27 cellular contexts compared by ENCODE assay signal in the genomic region with DNA sequence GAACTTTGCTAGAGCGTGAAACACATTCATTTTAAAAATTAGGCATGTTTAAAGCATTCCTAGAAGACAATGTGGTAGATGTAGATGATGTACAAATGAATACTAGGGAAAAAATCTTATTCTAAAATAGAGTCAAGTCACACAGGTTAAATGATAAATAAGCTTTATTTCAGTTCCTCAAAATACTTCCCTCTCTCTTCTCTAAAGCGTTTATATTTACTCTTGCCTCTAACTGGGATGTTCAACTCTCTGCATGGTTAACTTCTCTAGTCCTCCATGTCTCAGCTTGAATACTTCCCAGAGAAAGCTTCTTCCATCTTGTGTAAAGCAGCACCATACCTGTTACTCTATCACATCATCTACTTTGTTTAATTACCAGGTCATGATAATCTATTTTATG. TPM values are rescaled to one million over a fixed set of nuclear protein-coding genes. Genes with fewer than 3 reads are reported as not detected.
DNase-seq lines count a peak whose midpoint lies in the region; ATAC-seq and TF ChIP-seq lines count a peak whose summit lies in the region.
"Had no signal": no experiment of that assay in that cellular context is flagged by ENCODE, and none has a peak within 500 bp of the region (broad histone marks: within the 10 kb centered on the region; RNA-seq: fewer than 3 reads in every experiment).

No MANE protein-coding gene starts in this region.

- peak; percentile 66 for DNase-seq in OCI-LY7 (ENCODE audit: low spot score)
- no peak for DNase-seq in NCI-H446 treated with DMSO at 0.1 percent for 48 hours (lab: John Stamatoyannopoulos, UW)
- DNase-seq in NCI-H2107 treated with DMSO at 0.1 percent for 48 hours (lab: John Stamatoyannopoulos, UW; ENCODE audit: unreplicated experiment), result no peak
- no peak for DNase-seq in NCI-H510A treated with DMSO at 0.1 percent for 48 hours (lab: John Stamatoyannopoulos, UW)
- no peak for DNase-seq in CD8-positive, alpha-beta memory T cell
- DNase-seq: activated CD4-positive, alpha-beta T cell treated with anti-CD3 and anti-CD28 coated beads, Interleukin-2, amount 10 ng/mL, durations not matched to agents 24 days and 14 days; Calu3; effector CD4-positive, alpha-beta T cell; EL; kidney; lower lobe of right lung; NCI-H510A; OCI-M1; Right ventricle myocardium superior; stimulated activated CD4-positive, alpha-beta T cell treated with anti-CD3 and anti-CD28 coated beads, Interleukin-4, amount 100 ng/mL, for 1 hour had no signal

- H3K27me3 ChIP-seq in DOHH2 (ENCODE audit: control insufficient read depth, low read length), result no peaks in the 10 kb centered on the region
- no peaks in the 10 kb centered on the region for H3K27me3 ChIP-seq in CD8-positive, alpha-beta memory T cell (ENCODE audit: insufficient read depth, low read length, poor library complexity, severe bottlenecking)

- POLR2A ChIA-PET in OCI-LY7 (lab: Charles Lee), result interaction anchor here (0.7 to 1.3 kb wide), 4 partner anchors 10 to 30 kb away, joined by 3 to 4 read pairs (median 4); partner anchors contain the start of gene GLRA3
- POLR2A ChIA-PET in CD8-positive, alpha-beta memory T cell (lab: Charles Lee), result no interaction called here

- H3K4me2 ChIP-seq in DOHH2 (ENCODE audit: low read length), result peak overlapping the region; percentile 39
- peak overlapping the region; percentile 24 for H3K4me2 ChIP-seq in OCI-LY7 (ENCODE audit: low read length)
- H3K4me2 ChIP-seq: A549, smooth muscle cell had no signal

- H3K27me3 Mint-ChIP-seq in CD8-positive, alpha-beta memory T cell, result no peaks in the 10 kb centered on the region
- H3K27me3 Mint-ChIP-seq: activated CD4-positive, alpha-beta T cell treated with anti-CD3 and anti-CD28 coated beads, Interleukin-2, amount 10 ng/mL, durations not matched to agents 24 days and 14 days; activated naive CD8-positive, alpha-beta T cell; activated T-helper 17 cell treated with anti-CD3 and anti-CD28 coated beads, Interleukin-2, amount 50 U/mL, for 72 hours had no signal

- no peaks in the 10 kb centered on the region for H3K4me1 Mint-ChIP-seq in CD8-positive, alpha-beta memory T cell
- H3K4me1 Mint-ChIP-seq: activated CD4-positive, alpha-beta T cell treated with anti-CD3 and anti-CD28 coated beads, Interleukin-2, amount 10 ng/mL, durations not matched to agents 24 days and 14 days; activated T-helper 17 cell treated with anti-CD3 and anti-CD28 coated beads, Interleukin-2, amount 50 U/mL, for 72 hours had no signal

- peaks cover 19% of the 10 kb centered on the region for H3K4me1 ChIP-seq in DOHH2 (ENCODE audit: control insufficient read depth, low read length)
- H3K4me1 ChIP-seq in OCI-LY7 (ENCODE audit: insufficient read depth, low read length, poor library complexity, severe bottlenecking), result peaks cover 32% of the 10 kb centered on the region
- H3K4me1 ChIP-seq in CD8-positive, alpha-beta memory T cell (ENCODE audit: insufficient read depth, low read length), result no peaks in the 10 kb centered on the region
- H3K4me1 ChIP-seq: A549, lower lobe of right lung had no signal

- H3F3A ChIP-seq in DOHH2 (ENCODE audit: control insufficient read depth, insufficient read depth), result no peaks in the 10 kb centered on the region

- intact Hi-C loops in OCI-LY7 (cut with micrococcal nuclease; ENCODE audit: unreplicated experiment), result loop anchor here (2.0 kb wide), 1 partner anchor 31 kb away; the partner anchor contains the start of gene GLRA3

- CTCF ChIA-PET in OCI-LY7 (lab: Charles Lee; ENCODE audit: unreplicated experiment), result interaction anchor here (0.5 kb wide), 1 partner anchor 29 kb away, joined by 3 read pairs; no protein-coding TSS in a partner anchor
- CTCF ChIA-PET in CD8-positive, alpha-beta memory T cell (lab: Charles Lee), result no interaction called here

- no peak overlapping the region for H3K4me3 Mint-ChIP-seq in CD8-positive, alpha-beta memory T cell
- H3K4me3 Mint-ChIP-seq: activated CD4-positive, alpha-beta T cell treated with anti-CD3 and anti-CD28 coated beads, Interleukin-2, amount 10 ng/mL, durations not matched to agents 24 days and 14 days; activated naive CD8-positive, alpha-beta T cell; activated T-helper 17 cell treated with anti-CD3 and anti-CD28 coated beads, Interleukin-2, amount 50 U/mL, for 72 hours had no signal

- H3K4me3 ChIP-seq in DOHH2 (ENCODE audit: low read length) (no peak overlapping the region), OCI-LY7 (ENCODE audit: low read depth, low read length, poor library complexity, severe bottlenecking) (peak overlapping the region; percentile 17)
- H3K4me3 ChIP-seq in CD8-positive, alpha-beta memory T cell (ENCODE audit: low read length), result no peak overlapping the region
- H3K4me3 ChIP-seq: A549, lower lobe of right lung, smooth muscle cell had no signal

- H2AFZ ChIP-seq in OCI-LY7 (ENCODE audit: low read length), result peak overlapping the region; percentile 63; the same call in 1 of the 2 replicates

- H3K27ac Mint-ChIP-seq in CD8-positive, alpha-beta memory T cell, result no peak overlapping the region
- H3K27ac Mint-ChIP-seq: activated CD4-positive, alpha-beta T cell treated with anti-CD3 and anti-CD28 coated beads, Interleukin-2, amount 10 ng/mL, durations not matched to agents 24 days and 14 days; activated naive CD8-positive, alpha-beta T cell; activated T-helper 17 cell treated with anti-CD3 and anti-CD28 coated beads, Interleukin-2, amount 50 U/mL, for 72 hours had no signal

- H3K27ac ChIP-seq in DOHH2 (ENCODE audit: low read depth, low read length) (peak overlapping the region; percentile 39; the same call in 1 of the 2 replicates), OCI-LY7 (ENCODE audit: low read depth, low read length, poor library complexity, severe bottlenecking) (peak overlapping the region; percentile 71)
- H3K27ac ChIP-seq in CD8-positive, alpha-beta memory T cell (ENCODE audit: low read depth, low read length), result no peak overlapping the region
- H3K27ac ChIP-seq: A549, lower lobe of right lung had no signal

- H3K9me3 ChIP-seq in DOHH2 (ENCODE audit: control insufficient read depth, insufficient read depth, low read length) (peaks cover 3% of the 10 kb centered on the region; the same call in 1 of the 2 replicates), OCI-LY7 (ENCODE audit: low read length) (peaks cover 36% of the 10 kb centered on the region)
- no peaks in the 10 kb centered on the region for H3K9me3 ChIP-seq in CD8-positive, alpha-beta memory T cell (ENCODE audit: low read length)
- H3K9me3 ChIP-seq: A549, lower lobe of right lung had no signal

- H3K9me2 ChIP-seq in DOHH2 (replicated peaks; ENCODE audit: control insufficient read depth, low read length) (no peaks in the 10 kb centered on the region), OCI-LY7 (ENCODE audit: insufficient read depth, low read length) (no peaks in the 10 kb centered on the region)

- H4K20me1 ChIP-seq in DOHH2 (ENCODE audit: control insufficient read depth, insufficient read depth, low read depth, low read length), result no peaks in the 10 kb centered on the region
- no peaks in the 10 kb centered on the region for H4K20me1 ChIP-seq in OCI-LY7 (ENCODE audit: insufficient read depth, low read length)

- H3K36me3 ChIP-seq in DOHH2 (ENCODE audit: control insufficient read depth, low read length), result no peaks in the 10 kb centered on the region
- peaks cover 36% of the 10 kb centered on the region for H3K36me3 ChIP-seq in OCI-LY7 (ENCODE audit: insufficient read depth, low read length)
- H3K36me3 ChIP-seq in CD8-positive, alpha-beta memory T cell (ENCODE audit: insufficient read depth, low read length), result no peaks in the 10 kb centered on the region
- H3K36me3 ChIP-seq: lower lobe of right lung had no signal

- no peaks in the 10 kb centered on the region for H3K36me3 Mint-ChIP-seq in CD8-positive, alpha-beta memory T cell
- H3K36me3 Mint-ChIP-seq: activated naive CD8-positive, alpha-beta T cell had no signal

- ATAC-seq in GM18873 (IDR thresholded peaks at IDR 0.05; ENCODE audit: low FRiP score, unreplicated experiment) (peak; percentile 71), HG02852 (IDR thresholded peaks at IDR 0.05; ENCODE audit: unreplicated experiment) (peak; percentile 64)
- ATAC-seq: A549; activated T-helper 17 cell treated with anti-CD3 and anti-CD28 coated beads, Interleukin-2, amount 50 U/mL, for 72 hours; lower lobe of right lung had no signal

- H3K9me3 Mint-ChIP-seq in CD8-positive, alpha-beta memory T cell, result peaks cover 0 to 18% (median 2%) of the 10 kb centered on the region in 5 donors
- H3K9me3 Mint-ChIP-seq: activated CD4-positive, alpha-beta T cell treated with anti-CD3 and anti-CD28 coated beads, Interleukin-2, amount 10 ng/mL, durations not matched to agents 24 days and 14 days had no signal

- TF ChIP-seq CTCF in DOHH2 (IDR thresholded peaks at IDR 0.05; ENCODE audit: low read depth, low read length, poor library complexity, severe bottlenecking) (no peak), OCI-LY7 (conservative IDR thresholded peaks at IDR 0.05; ENCODE audit: low read length) (no peak)

- no TSS peak for BruUV-seq in OCI-LY7 (replicated peaks; lab: Mats Ljungman, UMichigan)

- H3K79me2 ChIP-seq in DOHH2 (ENCODE audit: control insufficient read depth, low read length), result no peaks in the 10 kb centered on the region
- H3K79me2 ChIP-seq in OCI-LY7 (ENCODE audit: insufficient read depth, low read depth, low read length), result no peaks in the 10 kb centered on the region

RNA-seq across cellular contexts. Expression of gene GLRA3, which starts 30.9 kb away (rescaled TPM):
- total RNA-seq in OCI-LY7 (2014; rRNA removed; shearing (Covaris generic)), result 0.21 and 0.92 TPM in 2 replicates
- 1.1 and 1.6 TPM in 2 replicates for total RNA-seq in OCI-LY7 (2022)
- total RNA-seq in CD8-positive, alpha-beta memory T cell, result not detected
- polyA plus RNA-seq in CD8-positive, alpha-beta memory T cell, result not detected
- total RNA-seq: activated CD4-positive, alpha-beta T cell treated with anti-CD3 and anti-CD28 coated beads, Interleukin-2, amount 10 ng/mL, durations not matched to agents 24 days and 14 days; activated T-helper 17 cell treated with anti-CD3 and anti-CD28 coated beads, Interleukin-2, amount 50 U/mL, for 72 hours; astrocyte; kidney; lower lobe of right lung; Right ventricle myocardium superior; smooth muscle cell; T-helper 1 cell treated with Interleukin-12 subunit alpha and Interleukin-12 subunit beta and Interleukin-4 antibody, amounts not matched to agents 30 ng/mL and 1 ng/mL, for 36 hours had no signal
- polyA plus RNA-seq: BJ, esophagus, smooth muscle cell had no signal

RNA-seq across cellular contexts. Expression of gene ADAM29, which starts 58.3 kb away (rescaled TPM):
- 1.0 and 1.7 TPM in 2 replicates for total RNA-seq in OCI-LY7 (2014; rRNA removed; shearing (Covaris generic))
- total RNA-seq in OCI-LY7 (2022), result 1.1 and 1.2 TPM in 2 replicates
- total RNA-seq in CD8-positive, alpha-beta memory T cell, result not detected
- 0.53 TPM for polyA plus RNA-seq in CD8-positive, alpha-beta memory T cell
- total RNA-seq: activated CD4-positive, alpha-beta T cell treated with anti-CD3 and anti-CD28 coated beads, Interleukin-2, amount 10 ng/mL, durations not matched to agents 24 days and 14 days; activated T-helper 17 cell treated with anti-CD3 and anti-CD28 coated beads, Interleukin-2, amount 50 U/mL, for 72 hours; astrocyte; Calu3; kidney; lower lobe of right lung; Right ventricle myocardium superior; smooth muscle cell; T-helper 1 cell treated with Interleukin-12 subunit alpha and Interleukin-12 subunit beta and Interleukin-4 antibody, amounts not matched to agents 30 ng/mL and 1 ng/mL, for 36 hours; urinary bladder had no signal
- polyA plus RNA-seq: A549, BJ, esophagus, smooth muscle cell, urinary bladder had no signal
